25 cellular contexts compared by ENCODE assay signal in the genomic region with DNA sequence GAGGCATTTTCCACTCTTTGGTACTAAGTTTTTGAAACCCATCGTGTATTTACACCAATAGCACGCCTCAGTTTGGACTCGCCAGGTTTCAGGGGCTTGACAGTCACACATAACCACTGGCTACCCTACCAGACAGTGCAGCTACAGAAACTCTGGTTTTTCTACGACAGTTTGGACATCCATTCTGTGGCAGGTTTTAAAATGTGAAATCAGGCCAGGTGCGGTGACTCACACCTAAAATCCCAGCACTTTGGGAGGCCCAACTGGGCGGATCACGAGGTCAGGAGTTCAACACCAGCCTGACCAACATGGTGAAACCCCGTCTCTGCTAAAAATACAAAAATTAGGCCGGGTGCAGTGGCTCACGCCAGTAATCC. TPM values are rescaled to one million over a fixed set of nuclear protein-coding genes. Genes with fewer than 3 reads are reported as not detected.
"Had no signal": no experiment of that assay in that cellular context is flagged by ENCODE, and none has a peak within 500 bp of the region (broad histone marks: within the 10 kb centered on the region; RNA-seq: fewer than 3 reads in every experiment).

No MANE protein-coding gene starts in this region.

- ATAC-seq: esophagus mucosa; heart right ventricle; psoas muscle; right lobe of liver; stimulated activated effector memory CD8-positive, alpha-beta T cell treated with anti-CD3 and anti-CD28 coated beads, Interleukin-12 subunit alpha, Interleukin-12 subunit beta, amount 100 ng/mL, for 72 hours; stimulated activated naive CD8-positive, alpha-beta T cell treated with anti-CD3 and anti-CD28 coated beads, Interleukin-15, Interleukin-2, amounts not matched to agents 100 U/mL and 50 U/mL, for 24 hours had no signal

- H3K27me3 ChIP-seq: heart right ventricle, right lobe of liver, upper lobe of left lung, uterus had no signal

- FAIRE-seq: endometrium, frontal cortex, islet of Langerhans had no signal

- H3K4me1 ChIP-seq: heart right ventricle, psoas muscle, right lobe of liver, tibial artery, uterus had no signal

- H3K9me3 ChIP-seq: heart right ventricle, psoas muscle, right lobe of liver, tibial artery, upper lobe of left lung, uterus had no signal

- H3K27ac ChIP-seq: heart right ventricle, psoas muscle, right lobe of liver, tibial artery, upper lobe of left lung, uterus had no signal

- H3K36me3 ChIP-seq: uterus had no signal

- DNase-seq: effector memory CD4-positive, alpha-beta T cell; heart right ventricle; hypothalamus; kidney glomerular epithelial cell; mesendoderm; naive B cell; psoas muscle; retina; right lobe of liver; stimulated activated CD4-positive, alpha-beta T cell treated with anti-CD3 and anti-CD28 coated beads, Interleukin-4, amount 100 ng/mL, for 1 hour; stimulated activated CD8-positive, alpha-beta memory T cell treated with anti-CD3 and anti-CD28 coated beads, Interleukin-4, amount 100 ng/mL, for 48 hours; stimulated activated naive CD8-positive, alpha-beta T cell treated with anti-CD3 and anti-CD28 coated beads, Interleukin-15, Interleukin-2, amounts not matched to agents 100 U/mL and 50 U/mL, for 24 hours; tibial artery; uterus had no signal

- H3K4me3 ChIP-seq: heart right ventricle, psoas muscle, right lobe of liver, tibial artery, upper lobe of left lung, uterus had no signal

RNA-seq across cellular contexts. Expression of a gene that starts 14.0 kb away (rescaled TPM):
- total RNA-seq: esophagus mucosa, fibroblast of lung, frontal cortex, heart right ventricle, liver, lung microvascular endothelial cell, omental fat pad, psoas muscle, temporal lobe, upper lobe of left lung, uterus had no signal
- polyA plus RNA-seq: fibroblast of lung, heart right ventricle had no signal
